11 cellular contexts compared by ENCODE assay signal in genomic region chr20:3072530-3073250, GRCh38. TPM values are rescaled to one million over a fixed set of nuclear protein-coding genes. Genes with fewer than 3 reads are reported as not detected.
DNase-seq lines count a peak whose midpoint lies in the region; ATAC-seq and TF ChIP-seq lines count a peak whose summit lies in the region.
"Had no signal": no experiment of that assay in that cellular context is flagged by ENCODE, and none has a peak within 500 bp of the region (broad histone marks: within the 10 kb centered on the region; RNA-seq: fewer than 3 reads in every experiment).

No MANE protein-coding gene starts in this region.

- H3K9me3 ChIP-seq in iPS-15b (ENCODE audit: control insufficient read depth, insufficient read depth, low read length) (no peaks in the 10 kb centered on the region), sigmoid colon (no peaks in the 10 kb centered on the region), SK-N-SH (no peaks in the 10 kb centered on the region)
- H3K9me3 ChIP-seq: SJSA1 had no signal

- H3K4me1 ChIP-seq in iPS-15b (ENCODE audit: control insufficient read depth, insufficient read depth, low read length) (no peaks in the 10 kb centered on the region), sigmoid colon (peaks cover 0 to 13% (median 11%) of the 10 kb centered on the region in 4 donors), SK-N-SH (ENCODE audit: control insufficient read depth in 1 of 2, insufficient read depth in 2 of 2, low read depth in 1 of 2, low read length in 1 of 2) (no peaks in the 10 kb centered on the region)
- H3K4me1 ChIP-seq: SJSA1 had no signal

- H3K4me3 Mint-ChIP-seq in activated B cell treated with CpG ODN at 0.5 μM for 24 hours, result peak overlapping the region; percentile 81

- no peaks in the 10 kb centered on the region for H3F3A ChIP-seq in SK-N-SH (replicated peaks; ENCODE audit: insufficient read depth)

- H3K79me2 ChIP-seq in SK-N-SH (ENCODE audit: insufficient read depth), result no peaks in the 10 kb centered on the region

- H3K36me3 Mint-ChIP-seq in activated B cell treated with CpG ODN at 0.5 μM for 24 hours (ENCODE audit: low read depth), result no peaks in the 10 kb centered on the region

- CTCF ChIA-PET in activated B cell treated with CpG ODN at 0.5 μM for 24 hours (lab: Charles Lee) (interaction anchor here (0.6 to 1.7 kb wide), 2 partner anchors 19 to 176 kb away, joined by 3 to 5 read pairs; no protein-coding TSS in a partner anchor), SK-N-SH (lab: Yijun Ruan, JAX) (interaction anchor here (0.9 to 1.2 kb wide), 2 partner anchors 11 to 19 kb away, joined by 3 to 4 read pairs; no protein-coding TSS in a partner anchor)

- H3K4me3 ChIP-seq in iPS-15b (ENCODE audit: low read depth, low read length) (peak overlapping the region; percentile 41), sigmoid colon (peak overlapping the region in 3 of 4 donors; percentile 44 to 54 (median 53)), SK-N-SH (ENCODE audit: low read depth in 2 of 2, low read length in 1 of 2) (no peak overlapping the region)
- H3K4me3 ChIP-seq: SJSA1 had no signal

- peaks cover 36% of the 10 kb centered on the region for H3K4me1 Mint-ChIP-seq in activated B cell treated with CpG ODN at 0.5 μM for 24 hours

- TF ChIP-seq RAD21 in SK-N-SH (IDR thresholded peaks at IDR 0.05; ENCODE audit: low read length), result no peak

- H3K27me3 ChIP-seq in iPS-15b (ENCODE audit: control insufficient read depth, insufficient read depth, low read length) (peaks cover 23% of the 10 kb centered on the region), sigmoid colon (peaks cover 19 to 34% (median 30%) of the 10 kb centered on the region in 3 donors), SK-N-SH (ENCODE audit: insufficient read depth) (no peaks in the 10 kb centered on the region)

- ATAC-seq in activated B cell treated with CpG ODN at 0.5 μM for 24 hours (ENCODE audit: low read depth) (no peak), GM21576 (IDR thresholded peaks at IDR 0.05; ENCODE audit: unreplicated experiment) (no peak), omental fat pad (ENCODE audit: low FRiP score) (no peak), HG03097 (IDR thresholded peaks at IDR 0.05; ENCODE audit: low FRiP score, unreplicated experiment) (no peak)

- no peaks in the 10 kb centered on the region for H3K36me3 ChIP-seq in iPS-15b (ENCODE audit: control insufficient read depth, insufficient read depth, low read length)
- no peaks in the 10 kb centered on the region for H3K36me3 ChIP-seq in sigmoid colon
- no peaks in the 10 kb centered on the region for H3K36me3 ChIP-seq in SK-N-SH (replicated peaks in 1 of 2; ENCODE audit: control insufficient read depth in 1 of 2, insufficient read depth in 2 of 2, low read length in 1 of 2)
- H3K36me3 ChIP-seq: SJSA1 had no signal

- DNase-seq in GM13977 (ENCODE audit: low spot score) (peak; percentile 2), activated B cell treated with CpG ODN at 0.5 μM for 24 hours (no peak), sigmoid colon (no peak), omental fat pad (ENCODE audit: low spot score) (no peak), SK-N-SH (no peak)
- DNase-seq: GDM1 had no signal

- intact Hi-C loops in activated B cell treated with CpG ODN at 0.5 μM for 24 hours (cut with micrococcal nuclease), result no loop called here
- intact Hi-C loops in sigmoid colon (cut with DNase I), result no loop called here

- no peaks in the 10 kb centered on the region for H4K20me1 ChIP-seq in SK-N-SH (ENCODE audit: insufficient read depth)

- H3K27ac Mint-ChIP-seq in activated B cell treated with CpG ODN at 0.5 μM for 24 hours, result peak overlapping the region; percentile 66

- H3K9me3 Mint-ChIP-seq in activated B cell treated with CpG ODN at 0.5 μM for 24 hours, result no peaks in the 10 kb centered on the region

- no peak overlapping the region for H3K4me2 ChIP-seq in SK-N-SH

- POLR2A ChIA-PET in activated B cell treated with CpG ODN at 0.5 μM for 24 hours (lab: Charles Lee) (interaction anchor here (0.5 to 1.9 kb wide), 4 partner anchors 27 to 1253 kb away, joined by 3 to 7 read pairs (median 4); partner anchors contain the start of genes MRPS26 and NOP56), SK-N-SH (lab: Yijun Ruan, JAX) (no interaction called here)

- H3K9me2 ChIP-seq in SK-N-SH, result no peaks in the 10 kb centered on the region

- no peak overlapping the region for H3K27ac ChIP-seq in sigmoid colon
- H3K27ac ChIP-seq in SK-N-SH (ENCODE audit: low read depth in 2 of 2, low read length in 1 of 2), result no peak overlapping the region
- H3K27ac ChIP-seq: SJSA1 had no signal

- WGBS in sigmoid colon, 2 donors, result 81 to 86% methylated on average over 22 of the region's 22 CpGs
- 86% methylated on average over 22 of the region's 22 CpGs for WGBS in SK-N-SH (ENCODE audit: low lambda C conversion rate)

- no peak overlapping the region for H3K9ac ChIP-seq in iPS-15b (ENCODE audit: low read depth, low read length)
- no peak overlapping the region for H3K9ac ChIP-seq in SK-N-SH

- H2AFZ ChIP-seq in SK-N-SH (ENCODE audit: low read depth), result no peak overlapping the region

- no peak for TF ChIP-seq POLR2A in sigmoid colon (IDR thresholded peaks at IDR 0.05)

- TF ChIP-seq CTCF in GM13977 (IDR thresholded peaks at IDR 0.05; ENCODE audit: extremely low read depth, insufficient read depth, missing control alignments) (no peak), activated B cell treated with CpG ODN at 0.5 μM for 24 hours (IDR thresholded peaks at IDR 0.05) (no peak), sigmoid colon (IDR thresholded peaks at IDR 0.05) (no peak), omental fat pad (IDR thresholded peaks at IDR 0.05) (no peak), SK-N-SH (IDR thresholded peaks at IDR 0.05) (no peak)

- H3K27me3 Mint-ChIP-seq in activated B cell treated with CpG ODN at 0.5 μM for 24 hours, result peaks cover 15% of the 10 kb centered on the region

- TF ChIP-seq EP300 in sigmoid colon (IDR thresholded peaks at IDR 0.05), result no peak
- TF ChIP-seq EP300 in SK-N-SH (IDR thresholded peaks at IDR 0.05; ENCODE audit: borderline replicate concordance in 1 of 2, low read depth in 1 of 2, low read length in 1 of 2), result no peak

- in situ Hi-C loops in GM13977 (cut with MboI; ENCODE audit: low pct_unique_long_range_greater_than_20kb, low sequenced_read_pairs, unreplicated experiment), result no loop called here

TF ChIP-seq in SK-N-SH, 30 proteins besides CTCF, POLR2A, EP300 and RAD21 (continues in another document):
- TF ChIP-seq USF1 (IDR thresholded peaks at IDR 0.05; ENCODE audit: borderline replicate concordance, low read depth) (no peak), FOXM1 (IDR thresholded peaks at IDR 0.05; ENCODE audit: low read depth) (no peak), RCOR1 (IDR thresholded peaks at IDR 0.05; ENCODE audit: low read length) (no peak), GATA2 (CRISPR knock-in tag; IDR thresholded peaks at IDR 0.05) (no peak), NRF1 (IDR thresholded peaks at IDR 0.05; ENCODE audit: low read depth, low read length) (no peak), ZBTB33 (IDR thresholded peaks at IDR 0.05; ENCODE audit: borderline replicate concordance, low read depth) (no peak), POLR2AphosphoS5 (IDR thresholded peaks at IDR 0.05; ENCODE audit: low read depth, low read length) (no peak)

RNA-seq across cellular contexts. Expression of gene OXT, which starts 1.3 kb away (rescaled TPM):
- not detected in 2 replicates for total RNA-seq in activated B cell treated with CpG ODN at 0.5 μM for 24 hours
- not detected for total RNA-seq in sigmoid colon
- polyA plus RNA-seq in sigmoid colon, result under 1 TPM in 1 of 3 donors, not detected in 2; 0.29 TPM
- total RNA-seq in omental fat pad, result not detected
- polyA plus RNA-seq in SK-N-SH (2012; rRNA removed), result not detected in 2 replicates
- polyA plus RNA-seq in SK-N-SH (2012; cell fraction: cytosol; rRNA removed), result not detected in 2 replicates
- polyA plus RNA-seq in SK-N-SH (2012; cell fraction: nucleus; rRNA removed), result not detected in 2 replicates
- total RNA-seq: SJSA1, skeletal muscle tissue had no signal

RNA-seq across cellular contexts. Expression of gene AVP, which starts 11.8 kb away (rescaled TPM):
- not detected in 2 replicates for total RNA-seq in activated B cell treated with CpG ODN at 0.5 μM for 24 hours
- total RNA-seq in sigmoid colon, result not detected
- polyA plus RNA-seq in sigmoid colon, result not detected
- total RNA-seq in omental fat pad, result not detected
- polyA plus RNA-seq in SK-N-SH (2012; rRNA removed), result not detected in 2 replicates
- not detected in 2 replicates for polyA plus RNA-seq in SK-N-SH (2012; cell fraction: cytosol; rRNA removed)
- polyA plus RNA-seq in SK-N-SH (2012; cell fraction: nucleus; rRNA removed), result not detected in 2 replicates
- total RNA-seq: SJSA1, skeletal muscle tissue had no signal

RNA-seq across cellular contexts. Expression of gene MRPS26, which starts 26.8 kb away (rescaled TPM):
- total RNA-seq in activated B cell treated with CpG ODN at 0.5 μM for 24 hours (30.6 and 34.7 TPM in 2 replicates), sigmoid colon (10 to 100 TPM; 33.5 to 71.7 (median 65.0) TPM), omental fat pad (10 to 100 TPM; 35.5 to 43.2 (median 37.7) TPM)
- polyA plus RNA-seq in sigmoid colon (10 to 100 TPM; 46.8 to 61.3 (median 48.8) TPM), SK-N-SH (2012; rRNA removed) (114 and 152 TPM in 2 replicates)
- polyA plus RNA-seq in SK-N-SH (2012; cell fraction: cytosol; rRNA removed), result 91.5 and 118 TPM in 2 replicates
- 94.2 and 127 TPM in 2 replicates for polyA plus RNA-seq in SK-N-SH (2012; cell fraction: nucleus; rRNA removed)

RNA-seq across cellular contexts. Expression of gene GNRH2, which starts 29.3 kb away (rescaled TPM):
- 0.75 TPM in 1 of 2 replicates, not detected in the other for total RNA-seq in activated B cell treated with CpG ODN at 0.5 μM for 24 hours
- 1 to 10 TPM in 1 of 4 donors, not detected in 3; 1.6 TPM for total RNA-seq in sigmoid colon
- 1 to 10 TPM in 1 of 3 donors, under 1 TPM in 1, not detected in 1; 0.34 to 8.4 TPM for polyA plus RNA-seq in sigmoid colon
- total RNA-seq in omental fat pad, result not detected
- polyA plus RNA-seq in SK-N-SH (2012; rRNA removed), result 0.31 and 0.58 TPM in 2 replicates
- polyA plus RNA-seq in SK-N-SH (2012; cell fraction: cytosol; rRNA removed), result 0.05 TPM in 1 of 2 replicates, not detected in the other
- 2.3 and 5.7 TPM in 2 replicates for polyA plus RNA-seq in SK-N-SH (2012; cell fraction: nucleus; rRNA removed)
- total RNA-seq: SJSA1, skeletal muscle tissue had no signal

Comparison
In these comparisons a context has a peak if more than half of its experiments do, and no peak if none do; other contexts are left out.
1. H3K4me3 ChIP-seq: peak in iPS-15b (single experiment) and sigmoid colon (3 of 4); none in SK-N-SH (0 of 2).